Comparison of ENCODE assay signal across 19 cellular contexts in genomic region chr1:230350208-230350921, GRCh38.
A peak's percentile ranks its signal among the peaks of the same experiment; 100 is the strongest.
DNase-seq lines count a peak whose midpoint lies in the region; ATAC-seq, FAIRE-seq and TF ChIP-seq lines count a peak whose summit lies in the region.
"Had no signal": no experiment of that assay in that cellular context is flagged by ENCODE, and none has a peak within 500 bp of the region (broad histone marks: within the 10 kb centered on the region; RNA-seq: fewer than 3 reads in every experiment).

No MANE protein-coding gene starts in this region.

- no peaks in the 10 kb centered on the region for H3K36me3 Mint-ChIP-seq in CD14-positive monocyte
- H3K36me3 Mint-ChIP-seq: activated naive CD4-positive, alpha-beta T cell treated with anti-CD3 and anti-CD28 coated beads, Interleukin-2, amount 50 U/mL, for 72 hours; CD4-positive, CD25-positive, alpha-beta regulatory T cell; natural killer cell had no signal

- no peak overlapping the region for H3K27ac ChIP-seq in right cardiac atrium (ENCODE audit: low read length)
- H3K27ac ChIP-seq: 22Rv1, lower lobe of right lung, SK-N-MC, testis had no signal

- peaks cover 0 to 2% (median 0%) of the 10 kb centered on the region in 7 donors for H3K9me3 Mint-ChIP-seq in CD14-positive monocyte
- H3K9me3 Mint-ChIP-seq: activated naive CD4-positive, alpha-beta T cell treated with anti-CD3 and anti-CD28 coated beads, Interleukin-2, amount 50 U/mL, for 72 hours; natural killer cell had no signal

- WGBS in right cardiac atrium = 80% methylated on average over 13 of the region's 13 CpGs

- H3K4me1 Mint-ChIP-seq in CD14-positive monocyte = no peaks in the 10 kb centered on the region
- H3K4me1 Mint-ChIP-seq: CD4-positive, CD25-positive, alpha-beta regulatory T cell; natural killer cell had no signal

- intact Hi-C loops in right cardiac atrium (cut with DNase I) (no loop called here), CD14-positive monocyte (cut with micrococcal nuclease) (no loop called here)

- ATAC-seq in right cardiac atrium (peak; percentile 38 to 50), GM18867 (IDR thresholded peaks at IDR 0.05; ENCODE audit: unreplicated experiment) (no peak)
- ATAC-seq: activated naive CD4-positive, alpha-beta T cell treated with anti-CD3 and anti-CD28 coated beads, Interleukin-2, amount 50 U/mL, for 72 hours; lower lobe of right lung; natural killer cell had no signal

- H3K27me3 ChIP-seq in right cardiac atrium (ENCODE audit: control insufficient read depth, insufficient read depth) = no peaks in the 10 kb centered on the region
- H3K27me3 ChIP-seq: testis had no signal

- H3K27me3 Mint-ChIP-seq in CD14-positive monocyte (ENCODE audit: low read depth in 3 of 3) = peaks cover 2 to 12% (median 6%) of the 10 kb centered on the region in 3 donors

- no peak for FAIRE-seq in RCC 7860 (lab: Jason Lieb, UNC)
- no peak for FAIRE-seq in urothelium cell line (lab: Jason Lieb, UNC)

- no peaks in the 10 kb centered on the region for H3K9me3 ChIP-seq in right cardiac atrium (ENCODE audit: control insufficient read depth, low read length)
- H3K9me3 ChIP-seq: lower lobe of right lung, testis had no signal

- DNase-seq in NCI-H1694 treated with DMSO at 0.1 percent for 48 hours (lab: John Stamatoyannopoulos, UW) (peak; percentile 42), NCI-H1694 (lab: John Stamatoyannopoulos, UW) (no peak), RCC 7860 (ENCODE audit: low spot score) (peak; percentile 10), right cardiac atrium (peak in 1 of 3 donors; percentile 54), urothelium cell line (ENCODE audit: low spot score) (peak; percentile 43), CD14-positive monocyte (ENCODE audit: low spot score) (no peak), RPMI8226 (no peak)
- DNase-seq: activated T-cell treated with anti-CD3 and anti-CD28 coated beads, Interleukin-2, amount 50 U/mL, for 1 hour; CD4-positive, CD25-positive, alpha-beta regulatory T cell; effector CD8-positive, alpha-beta T cell; KBM-7; lower lobe of right lung; natural killer cell; NCI-H226; testis had no signal

- no peak overlapping the region for H3K4me3 Mint-ChIP-seq in CD14-positive monocyte
- H3K4me3 Mint-ChIP-seq: CD4-positive, CD25-positive, alpha-beta regulatory T cell; natural killer cell had no signal

- H3K27ac Mint-ChIP-seq in CD14-positive monocyte = no peak overlapping the region
- H3K27ac Mint-ChIP-seq: CD4-positive, CD25-positive, alpha-beta regulatory T cell; natural killer cell had no signal

- H3K4me3 ChIP-seq in right cardiac atrium (ENCODE audit: low read length) = no peak overlapping the region
- H3K4me3 ChIP-seq: lower lobe of right lung, SK-N-MC, testis had no signal

- H3K4me1 ChIP-seq in right cardiac atrium (ENCODE audit: control insufficient read depth, insufficient read depth, low read length) = peaks cover 4% of the 10 kb centered on the region
- H3K4me1 ChIP-seq: lower lobe of right lung, testis had no signal

- no peak for TF ChIP-seq CTCF in CD14-positive monocyte (IDR thresholded peaks at IDR 0.05)

Comparison
In these comparisons a context has a peak if more than half of its experiments do, and no peak if none do; other contexts are left out.
1. DNase-seq: peak in NCI-H1694 treated with DMSO at 0.1 percent for 48 hours (single experiment), RCC 7860 (single experiment) and urothelium cell line (single experiment); none in NCI-H1694 (single experiment), CD14-positive monocyte (single experiment) and RPMI8226 (single experiment).